8 cellular contexts compared by ENCODE assay signal in the genomic region with DNA sequence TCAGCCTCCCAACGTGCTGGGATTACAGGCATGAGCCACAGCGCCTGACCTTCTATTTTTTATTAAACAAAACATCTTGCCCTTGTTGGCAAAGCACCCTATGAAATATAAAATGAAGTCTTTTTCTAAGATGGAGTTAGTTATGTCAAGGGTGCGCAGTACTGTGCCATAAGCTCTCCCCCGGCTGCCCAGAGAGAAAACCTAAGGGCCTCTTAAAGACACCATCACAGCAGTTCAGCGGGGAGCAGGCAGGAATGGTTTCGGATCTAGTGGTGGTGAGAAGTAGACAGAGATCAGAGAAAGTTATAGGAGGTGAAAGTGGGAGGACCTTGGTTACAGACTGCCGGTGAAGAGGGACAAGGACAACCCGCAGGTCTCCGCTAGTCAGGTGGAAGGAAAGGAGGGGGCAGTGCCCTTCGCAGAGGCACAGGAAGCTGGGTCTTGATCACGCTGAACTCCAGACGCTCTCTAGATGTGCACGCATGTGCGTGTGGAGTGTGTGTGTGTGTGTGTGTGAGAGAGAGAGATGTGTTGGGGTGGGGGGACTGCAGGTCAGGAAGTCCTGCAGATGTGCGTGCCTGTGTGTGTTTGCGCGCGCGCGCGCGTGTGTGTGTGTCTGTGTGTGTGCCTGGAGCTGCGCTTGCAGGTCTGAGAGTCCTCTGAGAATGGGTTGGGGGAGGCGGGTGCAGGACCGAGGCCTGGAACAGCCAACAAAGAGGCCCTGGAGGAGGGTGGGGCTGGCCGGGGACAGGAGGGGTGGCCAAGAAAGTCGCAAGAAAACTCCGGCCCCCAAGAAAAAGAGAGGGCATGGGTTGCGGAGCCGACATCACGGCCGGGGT. TPM values are rescaled to one million over a fixed set of nuclear protein-coding genes. Genes with fewer than 3 reads are reported as not detected.
DNase-seq lines count a peak whose midpoint lies in the region; ATAC-seq and TF ChIP-seq lines count a peak whose summit lies in the region.

No MANE protein-coding gene starts in this region.

- ATAC-seq in HG03175 (IDR thresholded peaks at IDR 0.05; ENCODE audit: unreplicated experiment) (peak; percentile 24), sciatic nerve (peak; percentile 67), HG03520 (IDR thresholded peaks at IDR 0.05; ENCODE audit: unreplicated experiment) (no peak), GM21737 (IDR thresholded peaks at IDR 0.05; ENCODE audit: unreplicated experiment) (no peak)

- H3K27me3 ChIP-seq in SJSA1 (replicated peaks) (no peaks in the 10 kb centered on the region), left ventricle myocardium inferior (ENCODE audit: low read depth) (no peaks in the 10 kb centered on the region)

- H3K4me3 ChIP-seq in SJSA1 (peak overlapping the region; percentile 92), left ventricle myocardium inferior (peak overlapping the region; percentile 88)

- H3K36me3 ChIP-seq in SJSA1 (peaks cover 14% of the 10 kb centered on the region), left ventricle myocardium inferior (no peaks in the 10 kb centered on the region)

- peaks cover 21% of the 10 kb centered on the region for H3K4me1 ChIP-seq in SJSA1 (replicated peaks)
- H3K4me1 ChIP-seq in left ventricle myocardium inferior = peaks cover 45% of the 10 kb centered on the region

- peak overlapping the region; percentile 56 for H3K27ac ChIP-seq in SJSA1
- H3K27ac ChIP-seq in left ventricle myocardium inferior (replicated peaks) = peak overlapping the region; percentile 97

- intact Hi-C loops in left ventricle myocardium inferior (cut with micrococcal nuclease) = loop anchor here (10.0 kb wide), 1 partner anchor 49 kb away; a partner anchor contains a TSS
- intact Hi-C loops in sciatic nerve (cut with DNase I) = loop anchor here (5.0 kb wide), 1 partner anchor 196 kb away; no protein-coding TSS in a partner anchor

- DNase-seq in COLO829 (ENCODE audit: low spot score) (peak; percentile 40), SJSA1 (ENCODE audit: low read depth in 1 of 2, low spot score in 2 of 2) (peak; percentile 74 to 75), left ventricle myocardium inferior (peak; percentile 64), sciatic nerve (ENCODE audit: low spot score) (peak; percentile 79)
- DNase-seq in activated naive CD4-positive, alpha-beta T cell (lab: John Stamatoyannopoulos, UW) = peak in 3 of 4 experiments; percentile 31 to 70 (median 62)

- H3K9me3 ChIP-seq in SJSA1 (replicated peaks) = no peaks in the 10 kb centered on the region
- no peaks in the 10 kb centered on the region for H3K9me3 ChIP-seq in left ventricle myocardium inferior (replicated peaks)

- TF ChIP-seq CTCF in left ventricle myocardium inferior (IDR thresholded peaks at IDR 0.05; ENCODE audit: borderline replicate concordance) = no peak

RNA-seq across cellular contexts. Expression of a gene that starts 0.7 kb away (rescaled TPM):
- 13.6 and 18.9 TPM in 2 replicates for total RNA-seq in SJSA1 (2014; rRNA removed; shearing (Covaris generic))
- total RNA-seq in left ventricle myocardium inferior (8.3 TPM), sciatic nerve (44.5 TPM)

RNA-seq across cellular contexts. Expression of a gene that starts 24.5 kb away (rescaled TPM):
- 1.6 TPM in 1 of 2 replicates, not detected in the other for total RNA-seq in SJSA1 (2014; rRNA removed; shearing (Covaris generic))
- total RNA-seq in left ventricle myocardium inferior (not detected), sciatic nerve (1.5 TPM)

RNA-seq across cellular contexts. Expression of a gene that starts 37.5 kb away (rescaled TPM):
- 3.5 and 5.4 TPM in 2 replicates for total RNA-seq in SJSA1 (2014; rRNA removed; shearing (Covaris generic))
- total RNA-seq in left ventricle myocardium inferior (1.0 TPM), sciatic nerve (6.2 TPM)

RNA-seq across cellular contexts. Expression of a gene that starts 51.4 kb away (rescaled TPM):
- 124 and 134 TPM in 2 replicates for total RNA-seq in SJSA1 (2014; rRNA removed; shearing (Covaris generic))
- total RNA-seq in left ventricle myocardium inferior = 7.8 TPM
- 36.9 TPM for total RNA-seq in sciatic nerve

RNA-seq across cellular contexts. Expression of a gene that starts 53.8 kb away (rescaled TPM):
- 26.2 and 28.9 TPM in 2 replicates for total RNA-seq in SJSA1 (2014; rRNA removed; shearing (Covaris generic))
- 18.6 TPM for total RNA-seq in left ventricle myocardium inferior
- total RNA-seq in sciatic nerve = 44.2 TPM

Comparison
In these comparisons a context has a peak if more than half of its experiments do, and no peak if none do; other contexts are left out.
1. ATAC-seq: peak in HG03175 (single experiment) and sciatic nerve (single experiment); none in HG03520 (single experiment) and GM21737 (single experiment).
2. Peak in every context shown above with its lines, with median percentiles within 50 percentile points of each other: DNase-seq.